ENCODE assay signal across 8 cellular contexts in the genomic region with DNA sequence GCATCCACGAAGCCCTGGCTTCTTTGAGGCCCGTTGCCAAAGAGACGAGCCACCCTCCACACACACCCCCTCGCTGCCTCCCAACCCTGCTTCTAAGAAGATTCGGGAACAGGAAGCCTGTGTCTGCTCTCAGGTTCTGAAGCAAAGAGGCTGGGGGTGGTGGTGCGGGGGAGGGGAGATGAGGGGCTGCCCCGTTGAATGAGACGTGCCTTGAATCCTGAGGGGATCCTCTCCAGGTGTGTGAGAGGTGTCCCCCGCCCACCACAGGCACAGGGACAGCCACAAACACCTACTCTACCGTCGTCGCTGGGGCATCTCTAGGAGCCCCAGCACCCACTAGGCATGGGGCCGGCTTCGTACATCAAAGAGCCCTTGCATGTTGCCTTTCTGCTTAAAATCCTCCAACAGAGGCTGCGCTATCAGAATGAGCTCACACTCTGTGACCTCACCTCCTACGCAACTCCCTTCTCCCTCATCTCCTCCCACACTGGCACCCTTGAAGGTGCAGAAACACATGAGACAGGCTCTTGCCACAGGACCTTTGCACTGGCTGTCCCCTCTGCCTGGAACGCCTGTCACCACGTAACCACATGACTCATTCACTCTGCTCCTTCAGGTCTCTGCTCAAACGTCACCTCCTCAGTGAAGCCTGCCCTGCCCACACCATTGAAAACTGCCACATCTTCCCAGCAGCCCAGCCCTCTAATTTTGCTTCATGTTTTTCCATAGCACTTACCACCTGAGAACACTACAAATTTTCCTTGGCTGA. TPM values are rescaled to one million over a fixed set of nuclear protein-coding genes. Genes with fewer than 3 reads are reported as not detected.
DNase-seq lines count a peak whose midpoint lies in the region; ATAC-seq, FAIRE-seq and TF ChIP-seq lines count a peak whose summit lies in the region.

No MANE protein-coding gene starts in this region.

- no peak for FAIRE-seq in kidney (lab: Jason Lieb, UNC)

- peak; percentile 92 for DNase-seq in activated CD4-positive, alpha-beta memory T cell treated with anti-CD3 and anti-CD28 coated beads, Interleukin-2, amount 10 ng/mL, durations not matched to agents 7 days and 5 days
- DNase-seq in fibroblast of pulmonary artery (ENCODE audit: low read depth) (peak; percentile 50), NCI-H345 (lab: John Stamatoyannopoulos, UW) (no peak), kidney (no peak)
- peak; percentile 65 to 69 for DNase-seq in stimulated activated CD8-positive, alpha-beta memory T cell treated with anti-CD3 and anti-CD28 coated beads, Interleukin-2, amount 100 ng/mL, for 1 hour (ENCODE audit: low read depth in 2 of 2)

- H3K9me3 ChIP-seq in kidney (ENCODE audit: control insufficient read depth in 1 of 2, low read length in 2 of 2), result no peaks in the 10 kb centered on the region

- peaks cover 0 to 6% of the 10 kb centered on the region in 2 donors for H3K4me1 ChIP-seq in kidney (ENCODE audit: control insufficient read depth in 1 of 2, insufficient read depth in 1 of 2, low read depth in 1 of 2, low read length in 2 of 2)

- H3K4me3 Mint-ChIP-seq in activated CD4-positive, alpha-beta memory T cell treated with anti-CD3 and anti-CD28 coated beads, Interleukin-2, amount 10 ng/mL, durations not matched to agents 7 days and 5 days, result peak overlapping the region; percentile 21

- no peak for TF ChIP-seq CTCF in fibroblast of pulmonary artery (IDR thresholded peaks at IDR 0.05; ENCODE audit: low read length, missing control alignments)
- no peak for TF ChIP-seq CTCF in kidney (IDR thresholded peaks at IDR 0.05; ENCODE audit: borderline replicate concordance, extremely low read depth, insufficient read depth)

- H3K4me3 ChIP-seq in fibroblast of pulmonary artery (replicated peaks; ENCODE audit: low read depth, low read length) (no peak overlapping the region), kidney (ENCODE audit: low read length in 2 of 2) (no peak overlapping the region)

- H3K36me3 Mint-ChIP-seq in activated CD4-positive, alpha-beta memory T cell treated with anti-CD3 and anti-CD28 coated beads, Interleukin-2, amount 10 ng/mL, durations not matched to agents 7 days and 5 days (ENCODE audit: low read depth), result peaks cover 52% of the 10 kb centered on the region

- no peak overlapping the region for H3K9ac ChIP-seq in kidney (ENCODE audit: low read length in 2 of 2)

- H3K9me3 Mint-ChIP-seq in activated CD4-positive, alpha-beta memory T cell treated with anti-CD3 and anti-CD28 coated beads, Interleukin-2, amount 10 ng/mL, durations not matched to agents 7 days and 5 days, result no peaks in the 10 kb centered on the region

- H3K36me3 ChIP-seq in kidney (ENCODE audit: control insufficient read depth in 1 of 2, insufficient read depth in 2 of 2, low read length in 2 of 2), result no peaks in the 10 kb centered on the region

- no peaks in the 10 kb centered on the region for H3K27me3 Mint-ChIP-seq in activated CD4-positive, alpha-beta memory T cell treated with anti-CD3 and anti-CD28 coated beads, Interleukin-2, amount 10 ng/mL, durations not matched to agents 7 days and 5 days

- ATAC-seq in HG03565 (IDR thresholded peaks at IDR 0.05; ENCODE audit: unreplicated experiment) (peak; percentile 40), HG03521 (IDR thresholded peaks at IDR 0.05; ENCODE audit: unreplicated experiment) (no peak), GM19463 (IDR thresholded peaks at IDR 0.05; ENCODE audit: unreplicated experiment) (no peak)

- intact Hi-C loops in kidney (cut with DNase I), result no loop called here

- H3K27ac ChIP-seq in kidney (ENCODE audit: low read depth in 2 of 2, low read length in 2 of 2), result no peak overlapping the region

- peaks cover 90% of the 10 kb centered on the region for H3K4me1 Mint-ChIP-seq in activated CD4-positive, alpha-beta memory T cell treated with anti-CD3 and anti-CD28 coated beads, Interleukin-2, amount 10 ng/mL, durations not matched to agents 7 days and 5 days

- POLR2A ChIA-PET in activated CD4-positive, alpha-beta memory T cell treated with anti-CD3 and anti-CD28 coated beads, Interleukin-2, amount 10 ng/mL, durations not matched to agents 7 days and 5 days (lab: Charles Lee), result interaction anchor here (0.7 to 1.4 kb wide), 7 partner anchors 8 to 49 kb away, joined by 3 to 8 read pairs (median 4); no protein-coding TSS in a partner anchor

- CTCF ChIA-PET in activated CD4-positive, alpha-beta memory T cell treated with anti-CD3 and anti-CD28 coated beads, Interleukin-2, amount 10 ng/mL, durations not matched to agents 7 days and 5 days (lab: Charles Lee), result interaction anchor here (0.7 to 1.5 kb wide), 3 partner anchors 8 to 112 kb away, joined by 3 to 5 read pairs (median 3); no protein-coding TSS in a partner anchor

- H3K27ac Mint-ChIP-seq in activated CD4-positive, alpha-beta memory T cell treated with anti-CD3 and anti-CD28 coated beads, Interleukin-2, amount 10 ng/mL, durations not matched to agents 7 days and 5 days, result peak overlapping the region; percentile 71

RNA-seq across cellular contexts. Expression of gene PREX1, which starts 58.5 kb away (rescaled TPM):
- total RNA-seq in activated CD4-positive, alpha-beta memory T cell treated with anti-CD3 and anti-CD28 coated beads, Interleukin-2, amount 10 ng/mL, durations not matched to agents 7 days and 5 days, result 100 to 1,000 TPM; 158 to 160 TPM
- total RNA-seq in kidney, result 38.2 TPM
- polyA plus RNA-seq in kidney (ENCODE audit: insufficient read depth, low read depth, low replicate concordance), result 8.5 TPM

Comparison
In these comparisons a context has a peak if more than half of its experiments do, and no peak if none do; other contexts are left out.
1. DNase-seq: peak in activated CD4-positive, alpha-beta memory T cell treated with anti-CD3 and anti-CD28 coated beads, Interleukin-2, amount 10 ng/mL, durations not matched to agents 7 days and 5 days (single experiment), fibroblast of pulmonary artery (single experiment) and stimulated activated CD8-positive, alpha-beta memory T cell treated with anti-CD3 and anti-CD28 coated beads, Interleukin-2, amount 100 ng/mL, for 1 hour (2 of 2); none in NCI-H345 (single experiment) and kidney (single experiment).